Comparison of ENCODE assay signal across 2 cellular contexts in the genomic region with DNA sequence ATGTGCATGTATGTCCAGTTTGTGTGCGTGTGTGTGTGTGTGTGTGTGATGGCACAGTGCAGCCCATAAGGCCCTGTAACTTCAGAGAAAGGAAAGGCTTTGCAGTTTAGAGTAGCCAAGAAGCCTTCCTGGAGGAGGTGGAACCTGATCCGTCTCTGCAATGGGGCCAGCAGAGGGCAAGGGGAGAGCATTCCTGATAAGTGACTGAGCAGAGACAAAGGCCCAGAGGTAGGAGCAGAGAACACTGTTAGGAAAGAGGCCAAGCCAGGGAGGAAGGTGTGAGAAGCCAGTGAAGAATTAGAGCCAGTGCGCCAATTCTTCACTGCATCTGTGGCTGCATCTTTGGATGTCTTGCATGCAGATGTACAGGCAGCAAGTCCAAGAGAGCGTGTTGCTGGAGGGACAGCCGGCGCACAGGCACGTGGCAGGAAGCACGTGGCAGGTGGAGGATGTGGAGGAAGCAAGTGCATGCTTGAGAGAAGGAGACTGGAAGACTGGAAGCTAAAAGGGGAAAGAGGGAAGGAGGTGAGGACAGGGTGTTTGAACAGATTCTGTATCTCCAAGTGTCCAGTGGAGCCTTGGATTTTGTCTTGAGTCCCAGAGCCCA.
TF ChIP-seq lines count a peak whose summit lies in the region.

No MANE protein-coding gene starts in this region.

TF ChIP-seq in SK-N-SH treated with all-trans-retinoic acid at 6 μM for 48 hours, 23 proteins besides CTCF, POLR2A, EP300 and RAD21 (continued from another document):
- TF ChIP-seq, protein P1, sequence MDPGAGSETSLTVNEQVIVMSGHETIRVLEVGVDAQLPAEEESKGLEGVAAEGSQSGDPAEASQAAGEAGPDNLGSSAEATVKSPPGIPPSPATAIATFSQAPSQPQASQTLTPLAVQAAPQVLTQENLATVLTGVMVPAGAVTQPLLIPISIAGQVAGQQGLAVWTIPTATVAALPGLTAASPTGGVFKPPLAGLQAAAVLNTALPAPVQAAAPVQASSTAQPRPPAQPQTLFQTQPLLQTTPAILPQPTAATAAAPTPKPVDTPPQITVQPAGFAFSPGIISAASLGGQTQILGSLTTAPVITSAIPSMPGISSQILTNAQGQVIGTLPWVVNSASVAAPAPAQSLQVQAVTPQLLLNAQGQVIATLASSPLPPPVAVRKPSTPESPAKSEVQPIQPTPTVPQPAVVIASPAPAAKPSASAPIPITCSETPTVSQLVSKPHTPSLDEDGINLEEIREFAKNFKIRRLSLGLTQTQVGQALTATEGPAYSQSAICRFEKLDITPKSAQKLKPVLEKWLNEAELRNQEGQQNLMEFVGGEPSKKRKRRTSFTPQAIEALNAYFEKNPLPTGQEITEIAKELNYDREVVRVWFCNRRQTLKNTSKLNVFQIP (CRISPR knock-in tag; IDR thresholded peaks at IDR 0.05; ENCODE audit: borderline replicate concordance, low read depth): no peak
- TF ChIP-seq PPARA (CRISPR knock-in tag; IDR thresholded peaks at IDR 0.05; ENCODE audit: borderline replicate concordance) (no peak), TOX (CRISPR knock-in tag; IDR thresholded peaks at IDR 0.05; ENCODE audit: borderline replicate concordance) (no peak), ZNF8 (CRISPR knock-in tag; IDR thresholded peaks at IDR 0.05) (no peak), ISL1 (CRISPR knock-in tag; IDR thresholded peaks at IDR 0.05) (no peak)
- TF ChIP-seq, protein P2, sequence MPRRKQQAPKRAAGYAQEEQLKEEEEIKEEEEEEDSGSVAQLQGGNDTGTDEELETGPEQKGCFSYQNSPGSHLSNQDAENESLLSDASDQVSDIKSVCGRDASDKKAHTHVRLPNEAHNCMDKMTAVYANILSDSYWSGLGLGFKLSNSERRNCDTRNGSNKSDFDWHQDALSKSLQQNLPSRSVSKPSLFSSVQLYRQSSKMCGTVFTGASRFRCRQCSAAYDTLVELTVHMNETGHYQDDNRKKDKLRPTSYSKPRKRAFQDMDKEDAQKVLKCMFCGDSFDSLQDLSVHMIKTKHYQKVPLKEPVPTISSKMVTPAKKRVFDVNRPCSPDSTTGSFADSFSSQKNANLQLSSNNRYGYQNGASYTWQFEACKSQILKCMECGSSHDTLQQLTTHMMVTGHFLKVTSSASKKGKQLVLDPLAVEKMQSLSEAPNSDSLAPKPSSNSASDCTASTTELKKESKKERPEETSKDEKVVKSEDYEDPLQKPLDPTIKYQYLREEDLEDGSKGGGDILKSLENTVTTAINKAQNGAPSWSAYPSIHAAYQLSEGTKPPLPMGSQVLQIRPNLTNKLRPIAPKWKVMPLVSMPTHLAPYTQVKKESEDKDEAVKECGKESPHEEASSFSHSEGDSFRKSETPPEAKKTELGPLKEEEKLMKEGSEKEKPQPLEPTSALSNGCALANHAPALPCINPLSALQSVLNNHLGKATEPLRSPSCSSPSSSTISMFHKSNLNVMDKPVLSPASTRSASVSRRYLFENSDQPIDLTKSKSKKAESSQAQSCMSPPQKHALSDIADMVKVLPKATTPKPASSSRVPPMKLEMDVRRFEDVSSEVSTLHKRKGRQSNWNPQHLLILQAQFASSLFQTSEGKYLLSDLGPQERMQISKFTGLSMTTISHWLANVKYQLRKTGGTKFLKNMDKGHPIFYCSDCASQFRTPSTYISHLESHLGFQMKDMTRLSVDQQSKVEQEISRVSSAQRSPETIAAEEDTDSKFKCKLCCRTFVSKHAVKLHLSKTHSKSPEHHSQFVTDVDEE (CRISPR knock-in tag; IDR thresholded peaks at IDR 0.05): no peak
- TF ChIP-seq, protein P3, sequence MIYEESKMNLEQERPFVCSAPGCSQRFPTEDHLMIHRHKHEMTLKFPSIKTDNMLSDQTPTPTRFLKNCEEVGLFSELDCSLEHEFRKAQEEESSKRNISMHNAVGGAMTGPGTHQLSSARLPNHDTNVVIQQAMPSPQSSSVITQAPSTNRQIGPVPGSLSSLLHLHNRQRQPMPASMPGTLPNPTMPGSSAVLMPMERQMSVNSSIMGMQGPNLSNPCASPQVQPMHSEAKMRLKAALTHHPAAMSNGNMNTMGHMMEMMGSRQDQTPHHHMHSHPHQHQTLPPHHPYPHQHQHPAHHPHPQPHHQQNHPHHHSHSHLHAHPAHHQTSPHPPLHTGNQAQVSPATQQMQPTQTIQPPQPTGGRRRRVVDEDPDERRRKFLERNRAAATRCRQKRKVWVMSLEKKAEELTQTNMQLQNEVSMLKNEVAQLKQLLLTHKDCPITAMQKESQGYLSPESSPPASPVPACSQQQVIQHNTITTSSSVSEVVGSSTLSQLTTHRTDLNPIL (CRISPR knock-in tag; IDR thresholded peaks at IDR 0.05; ENCODE audit: low read depth): no peak

TF ChIP-seq in SK-N-SH, 30 proteins besides CTCF, POLR2A, EP300 and RAD21 (continued from another document):
- no peak for TF ChIP-seq TEAD4 (IDR thresholded peaks at IDR 0.05; ENCODE audit: borderline replicate concordance, insufficient read depth)
